ENCODE assay signal across 7 cellular contexts in genomic region chr5:173577817-173578216, GRCh38.
"Had no signal": no experiment of that assay in that cellular context is flagged by ENCODE, and none has a peak within 500 bp of the region (broad histone marks: within the 10 kb centered on the region; RNA-seq: fewer than 3 reads in every experiment).

No MANE protein-coding gene starts in this region.

- H3K36me3 Mint-ChIP-seq: IgD-negative memory B cell had no signal

- H3K27ac ChIP-seq: HL-60 had no signal

- H3K27ac Mint-ChIP-seq: IgD-negative memory B cell had no signal

- ATAC-seq: HepG2, K562 had no signal

- H3K4me3 ChIP-seq: K562 had no signal

- H3K4me3 Mint-ChIP-seq: IgD-negative memory B cell had no signal

- DNase-seq: IMR-90, KBM-7, KG1 had no signal
